19 cellular contexts compared by ENCODE assay signal in the genomic region with DNA sequence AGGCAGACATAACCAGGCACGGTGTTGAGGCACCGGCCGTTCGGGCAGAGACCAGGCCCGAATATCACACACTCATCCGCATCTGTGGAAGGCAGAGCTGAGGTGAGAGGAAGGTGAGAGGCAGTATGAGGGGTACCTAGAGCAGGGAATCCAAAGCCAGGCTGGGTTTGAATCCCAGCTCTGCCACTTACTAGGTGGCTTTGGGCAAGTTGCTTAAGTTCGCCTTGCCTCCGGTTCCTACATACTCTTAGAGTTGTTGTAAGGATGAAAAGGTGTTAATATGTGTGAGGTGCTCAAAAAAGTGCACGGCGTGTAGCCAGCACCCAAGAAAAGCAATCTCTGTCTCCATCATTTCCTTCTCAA.
"Had no signal": no experiment of that assay in that cellular context is flagged by ENCODE, and none has a peak within 500 bp of the region (broad histone marks: within the 10 kb centered on the region; RNA-seq: fewer than 3 reads in every experiment).

No MANE protein-coding gene starts in this region.

- ATAC-seq: effector memory CD8-positive, alpha-beta T cell; left ventricle myocardium superior; lower lobe of right lung; natural killer cell; right lobe of liver; stimulated activated naive CD8-positive, alpha-beta T cell treated with anti-CD3 and anti-CD28 coated beads, Interleukin-15, amount 100 ng/mL, for 72 hours; upper lobe of right lung had no signal

- H3K36me3 ChIP-seq: lower lobe of right lung, right lobe of liver, transverse colon, uterus had no signal

- H3K27ac ChIP-seq: esophagus squamous epithelium, lower lobe of right lung, neutrophil, parathyroid adenoma, right lobe of liver, suprapubic skin, transverse colon, upper lobe of right lung, uterus had no signal

- H3K9ac ChIP-seq: parathyroid adenoma had no signal

- H3K27me3 ChIP-seq: esophagus squamous epithelium, neutrophil, right lobe of liver, suprapubic skin, transverse colon, upper lobe of right lung, uterus had no signal

- DNase-seq: cortex of kidney; effector memory CD8-positive, alpha-beta T cell; esophagus squamous epithelium; foreskin melanocyte; left ventricle myocardium superior; lower lobe of right lung; natural killer cell; right lobe of liver; small intestine; stimulated activated CD4-positive, alpha-beta T cell treated with anti-CD3 and anti-CD28 coated beads, Interleukin-15, amount 100 ng/mL, for 24 hours; stimulated activated CD4-positive, alpha-beta T cell treated with anti-CD3 and anti-CD28 coated beads, Interleukin-2, amount 100 ng/mL, for 48 hours; stimulated activated naive CD4-positive, alpha-beta T cell; stimulated activated naive CD8-positive, alpha-beta T cell treated with anti-CD3 and anti-CD28 coated beads, Interleukin-15, amount 100 ng/mL, for 72 hours; transverse colon; upper lobe of right lung had no signal

- H3K9me3 ChIP-seq: esophagus squamous epithelium, lower lobe of right lung, neutrophil, right lobe of liver, suprapubic skin, transverse colon, upper lobe of right lung, uterus had no signal

- H3K4me1 ChIP-seq: lower lobe of right lung, parathyroid adenoma, right lobe of liver, transverse colon, upper lobe of right lung, uterus had no signal

- H3K4me3 ChIP-seq: esophagus squamous epithelium, lower lobe of right lung, right lobe of liver, suprapubic skin, transverse colon, upper lobe of right lung, uterus had no signal
